In the genomic region with DNA sequence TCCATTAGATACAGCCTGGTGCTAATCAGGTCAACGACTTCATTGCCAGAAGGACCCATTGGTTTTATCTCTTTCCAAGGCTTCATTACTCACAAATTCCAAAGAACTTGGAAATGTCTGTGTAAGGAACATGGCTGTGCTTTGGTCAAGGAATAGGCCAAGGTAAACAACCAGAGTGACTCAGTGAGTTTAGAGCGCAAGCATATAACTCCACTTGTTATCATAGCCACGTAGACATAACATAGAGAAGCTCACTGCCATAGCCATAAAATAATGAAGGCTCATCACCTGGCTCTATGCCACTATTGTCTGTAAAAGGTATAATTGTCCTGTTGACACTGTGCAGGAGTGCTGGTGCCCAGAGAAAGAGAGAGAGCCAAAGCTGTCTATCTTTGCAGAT, we compare ENCODE assay signal across 21 cellular contexts.
DNase-seq lines count a peak whose midpoint lies in the region; TF ChIP-seq lines count a peak whose summit lies in the region.
"Had no signal": no experiment of that assay in that cellular context is flagged by ENCODE, and none has a peak within 500 bp of the region (broad histone marks: within the 10 kb centered on the region; RNA-seq: fewer than 3 reads in every experiment).

No MANE protein-coding gene starts in this region.

- 64 to 67% methylated on average over 3 of the region's 3 CpGs for WGBS in thyroid gland, 2 donors

- no peaks in the 10 kb centered on the region for H3K4me1 Mint-ChIP-seq in endothelial cell (ENCODE audit: unreplicated experiment)
- H3K4me1 Mint-ChIP-seq: activated CD4-positive, alpha-beta T cell treated with anti-CD3 and anti-CD28 coated beads, Interleukin-2, amount 10 ng/mL, durations not matched to agents 24 days and 14 days; IgD-negative memory B cell had no signal

- H3K36me3 Mint-ChIP-seq in endothelial cell (ENCODE audit: low read depth, unreplicated experiment) = no peaks in the 10 kb centered on the region
- H3K36me3 Mint-ChIP-seq: IgD-negative memory B cell had no signal

- H3K9me3 ChIP-seq in thyroid gland = no peaks in the 10 kb centered on the region
- H3K9me3 ChIP-seq: A549 had no signal

- no peak overlapping the region for H3K27ac ChIP-seq in thyroid gland
- H3K27ac ChIP-seq: A549 had no signal

- no peaks in the 10 kb centered on the region for H3K9me3 Mint-ChIP-seq in endothelial cell (ENCODE audit: unreplicated experiment)
- H3K9me3 Mint-ChIP-seq: activated CD4-positive, alpha-beta T cell treated with anti-CD3 and anti-CD28 coated beads, Interleukin-2, amount 10 ng/mL, durations not matched to agents 24 days and 14 days; effector memory CD8-positive, alpha-beta T cell had no signal

- intact Hi-C loops in thyroid gland (cut with DNase I) = no loop called here

- DNase-seq in SHP77 (lab: John Stamatoyannopoulos, UW) = peak; percentile 26 to 28
- DNase-seq in SHP77 treated with DMSO at 0.1 percent for 48 hours (lab: John Stamatoyannopoulos, UW) = no peak
- DNase-seq in NCI-H748 (lab: John Stamatoyannopoulos, UW; ENCODE audit: unreplicated experiment) = peak; percentile 85
- DNase-seq in fibroblast of gingiva (ENCODE audit: low read depth) = peak; percentile 22
- DNase-seq in stromal cell of bone marrow (ENCODE audit: low read depth) = peak; percentile 68
- DNase-seq in thyroid gland = no peak
- no peak for DNase-seq in endothelial cell (ENCODE audit: low spot score)
- DNase-seq in AG20443 (ENCODE audit: low spot score) = no peak
- DNase-seq: activated CD4-positive, alpha-beta T cell treated with anti-CD3 and anti-CD28 coated beads, Interleukin-2, amount 10 ng/mL, durations not matched to agents 24 days and 14 days; activated CD8-positive, alpha-beta memory T cell treated with anti-CD3 and anti-CD28 coated beads, Interleukin-2, amount 50 U/mL, for 48 hours; activated effector memory CD4-positive, alpha-beta T cell treated with anti-CD3 and anti-CD28 coated beads, Interleukin-2, amount 50 U/mL, for 16 hours; CD4-positive, alpha-beta T cell; cerebellar nuclear complex; DND-41; effector memory CD8-positive, alpha-beta T cell; foreskin fibroblast; left colon; NCI-H1048; NCI-H2107 had no signal

- TF ChIP-seq POLR2A in thyroid gland (IDR thresholded peaks at IDR 0.05) = no peak

- no peaks in the 10 kb centered on the region for H3K27me3 ChIP-seq in thyroid gland

- no peaks in the 10 kb centered on the region for H3K36me3 ChIP-seq in thyroid gland

- no peak overlapping the region for H3K4me3 ChIP-seq in thyroid gland (replicated peaks in 1 of 3)
- H3K4me3 ChIP-seq: A549 had no signal

- no peak for TF ChIP-seq CTCF in thyroid gland (IDR thresholded peaks at IDR 0.05)
- TF ChIP-seq CTCF in endothelial cell (IDR thresholded peaks at IDR 0.05; ENCODE audit: unreplicated experiment) = no peak

- H3K4me1 ChIP-seq in thyroid gland = no peaks in the 10 kb centered on the region
- H3K4me1 ChIP-seq: A549 had no signal

- H3K4me3 Mint-ChIP-seq in endothelial cell (ENCODE audit: unreplicated experiment) = no peak overlapping the region
- H3K4me3 Mint-ChIP-seq: activated CD4-positive, alpha-beta T cell treated with anti-CD3 and anti-CD28 coated beads, Interleukin-2, amount 10 ng/mL, durations not matched to agents 24 days and 14 days; CD4-positive, alpha-beta T cell; effector memory CD8-positive, alpha-beta T cell had no signal

- H3K27me3 Mint-ChIP-seq in endothelial cell (ENCODE audit: unreplicated experiment) = no peaks in the 10 kb centered on the region
- H3K27me3 Mint-ChIP-seq: activated CD4-positive, alpha-beta T cell treated with anti-CD3 and anti-CD28 coated beads, Interleukin-2, amount 10 ng/mL, durations not matched to agents 24 days and 14 days; CD4-positive, alpha-beta T cell; IgD-negative memory B cell had no signal

- H3K27ac Mint-ChIP-seq in endothelial cell (ENCODE audit: unreplicated experiment) = no peak overlapping the region
- H3K27ac Mint-ChIP-seq: activated CD4-positive, alpha-beta T cell treated with anti-CD3 and anti-CD28 coated beads, Interleukin-2, amount 10 ng/mL, durations not matched to agents 24 days and 14 days; CD4-positive, alpha-beta T cell; effector memory CD8-positive, alpha-beta T cell; IgD-negative memory B cell had no signal

Comparison
In these comparisons a context has a peak if more than half of its experiments do, and no peak if none do; other contexts are left out.
1. DNase-seq: peak in SHP77 (2 of 2), NCI-H748 (single experiment), fibroblast of gingiva (single experiment) and stromal cell of bone marrow (single experiment); none in SHP77 treated with DMSO at 0.1 percent for 48 hours (single experiment), thyroid gland (0 of 2), endothelial cell (single experiment) and AG20443 (single experiment).